Comparison of ENCODE assay signal across 20 cellular contexts in the genomic region with DNA sequence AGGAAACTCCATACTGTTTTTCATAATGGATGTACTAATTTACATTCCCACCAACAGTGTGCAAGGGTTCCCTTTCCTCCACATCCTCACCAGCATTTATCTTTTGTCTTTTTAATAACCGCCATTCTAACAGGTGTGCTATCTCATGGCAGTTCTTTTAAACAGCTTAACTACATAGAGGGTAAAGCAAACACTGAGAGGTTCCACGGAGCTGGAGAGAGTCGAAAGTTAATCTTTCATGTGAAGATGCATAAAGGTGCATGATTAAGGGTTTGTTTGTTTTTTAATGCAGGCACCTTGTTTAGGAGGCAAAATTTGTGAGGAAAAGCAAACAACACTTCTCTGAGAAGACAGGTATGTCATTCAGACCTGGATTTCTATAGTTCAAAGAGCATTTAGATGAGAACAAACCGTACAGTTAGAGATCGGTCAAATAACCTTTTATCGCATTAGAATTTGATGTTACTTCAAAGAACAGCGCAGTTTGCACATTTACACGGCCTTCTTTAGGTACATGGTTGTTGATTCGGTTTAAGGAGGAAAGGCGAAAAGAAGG.
"Had no signal": no experiment of that assay in that cellular context is flagged by ENCODE, and none has a peak within 500 bp of the region (broad histone marks: within the 10 kb centered on the region; RNA-seq: fewer than 3 reads in every experiment).

No MANE protein-coding gene starts in this region.

- H3K9me3 Mint-ChIP-seq: activated naive CD4-positive, alpha-beta T cell treated with anti-CD3 and anti-CD28 coated beads, Interleukin-2, amount 50 U/mL, for 24 hours; activated T-cell treated with anti-CD3 and anti-CD28 coated beads, Interleukin-2, amount 50 U/mL, for 24 hours; effector memory CD8-positive, alpha-beta T cell; nephron progenitor cell; stimulated activated naive B cell treated with anti-CD40 and anti-IgM and Interleukin-4, amounts not matched to agents 10 μg/mL and 1 μg/mL and 100 μg/mL, for 72 hours had no signal

- ATAC-seq: activated CD8-positive, alpha-beta memory T cell treated with anti-CD3 and anti-CD28 coated beads, Interleukin-2, amount 10 ng/mL, durations not matched to agents 7 days and 5 days; effector memory CD8-positive, alpha-beta T cell; gastrocnemius medialis; left ventricle myocardium superior; psoas muscle; stimulated activated naive B cell treated with anti-CD40 and anti-IgM and Interleukin-4, amounts not matched to agents 10 μg/mL and 1 μg/mL and 100 μg/mL, for 72 hours had no signal

- H3K4me3 Mint-ChIP-seq: activated CD8-positive, alpha-beta memory T cell treated with anti-CD3 and anti-CD28 coated beads, Interleukin-2, amount 10 ng/mL, durations not matched to agents 7 days and 5 days; activated naive CD4-positive, alpha-beta T cell treated with anti-CD3 and anti-CD28 coated beads, Interleukin-2, amount 50 U/mL, for 24 hours; activated T-cell treated with anti-CD3 and anti-CD28 coated beads, Interleukin-2, amount 50 U/mL, for 24 hours; dendritic cell treated with granulocyte-macrophage colony-stimulating factor and Interleukin-4, amounts not matched to agents 40 ng/mL and 50 ng/mL, for 4 days; effector memory CD8-positive, alpha-beta T cell; nephron progenitor cell; stimulated activated naive B cell treated with anti-CD40 and anti-IgM and Interleukin-4, amounts not matched to agents 10 μg/mL and 1 μg/mL and 100 μg/mL, for 72 hours had no signal

- H3K36me3 Mint-ChIP-seq: activated CD8-positive, alpha-beta memory T cell treated with anti-CD3 and anti-CD28 coated beads, Interleukin-2, amount 10 ng/mL, durations not matched to agents 7 days and 5 days; activated naive CD4-positive, alpha-beta T cell treated with anti-CD3 and anti-CD28 coated beads, Interleukin-2, amount 50 U/mL, for 24 hours; stimulated activated naive B cell treated with anti-CD40 and anti-IgM and Interleukin-4, amounts not matched to agents 10 μg/mL and 1 μg/mL and 100 μg/mL, for 72 hours had no signal

- FAIRE-seq: keratinocyte had no signal

- DNase-seq: activated CD4-positive, alpha-beta T cell treated with anti-CD3 and anti-CD28 coated beads, Interleukin-2, amount 50 U/mL, for 4 hours; activated CD4-positive, CD25-positive, alpha-beta regulatory T cell treated with anti-CD3 and anti-CD28 coated beads, Interleukin-2, amount 50 U/mL, for 72 hours; activated CD8-positive, alpha-beta memory T cell treated with anti-CD3 and anti-CD28 coated beads, Interleukin-2, amount 10 ng/mL, durations not matched to agents 7 days and 5 days; activated effector memory CD4-positive, alpha-beta T cell treated with Interleukin-2 at 50 U/mL for 16 hours; activated T-cell treated with anti-CD3 and anti-CD28 coated beads, Interleukin-2, amount 50 U/mL, for 24 hours; cerebellar nuclear complex; effector memory CD8-positive, alpha-beta T cell; gastrocnemius medialis; left ventricle myocardium superior; mesendoderm; nephron progenitor cell; psoas muscle; sigmoid colon; stimulated activated CD4-positive, alpha-beta T cell treated with anti-CD3 and anti-CD28 coated beads, Interleukin-2, amount 100 ng/mL, for 24 hours; stimulated activated naive B cell treated with anti-CD40 and anti-IgM and Interleukin-4, amounts not matched to agents 10 μg/mL and 1 μg/mL and 100 μg/mL, for 72 hours; substantia nigra; transverse colon had no signal

- H3K27me3 Mint-ChIP-seq: dendritic cell treated with granulocyte-macrophage colony-stimulating factor and Interleukin-4, amounts not matched to agents 40 ng/mL and 50 ng/mL, for 4 days had no signal

- H3K27ac Mint-ChIP-seq: activated CD8-positive, alpha-beta memory T cell treated with anti-CD3 and anti-CD28 coated beads, Interleukin-2, amount 10 ng/mL, durations not matched to agents 7 days and 5 days; activated naive CD4-positive, alpha-beta T cell treated with anti-CD3 and anti-CD28 coated beads, Interleukin-2, amount 50 U/mL, for 24 hours; activated T-cell treated with anti-CD3 and anti-CD28 coated beads, Interleukin-2, amount 50 U/mL, for 24 hours; dendritic cell treated with granulocyte-macrophage colony-stimulating factor and Interleukin-4, amounts not matched to agents 40 ng/mL and 50 ng/mL, for 4 days; effector memory CD8-positive, alpha-beta T cell; nephron progenitor cell; stimulated activated naive B cell treated with anti-CD40 and anti-IgM and Interleukin-4, amounts not matched to agents 10 μg/mL and 1 μg/mL and 100 μg/mL, for 72 hours had no signal

- H3K4me1 Mint-ChIP-seq: activated CD8-positive, alpha-beta memory T cell treated with anti-CD3 and anti-CD28 coated beads, Interleukin-2, amount 10 ng/mL, durations not matched to agents 7 days and 5 days; activated naive CD4-positive, alpha-beta T cell treated with anti-CD3 and anti-CD28 coated beads, Interleukin-2, amount 50 U/mL, for 24 hours; nephron progenitor cell; stimulated activated naive B cell treated with anti-CD40 and anti-IgM and Interleukin-4, amounts not matched to agents 10 μg/mL and 1 μg/mL and 100 μg/mL, for 72 hours had no signal
